Comparison of ENCODE assay signal across 1 cellular context in genomic region chr12:6752181-6752930, GRCh38.
TF ChIP-seq lines count a peak whose summit lies in the region.

No MANE protein-coding gene starts in this region.

TF ChIP-seq in HepG2, 621 proteins besides CTCF, POLR2A, EP300 and RAD21 (continued from another document):
- TF ChIP-seq CSRNP2 (CRISPR knock-in tag; conservative IDR thresholded peaks at IDR 0.05; ENCODE audit: low read depth) (no peak), ZNF746 (CRISPR knock-in tag; IDR thresholded peaks at IDR 0.05) (no peak), IKZF1 (IDR thresholded peaks at IDR 0.05) (no peak), ZFP36 (IDR thresholded peaks at IDR 0.05; ENCODE audit: borderline replicate concordance, low read depth, low read length, partially characterized antibody) (no peak), KLF11 (CRISPR knock-in tag; IDR thresholded peaks at IDR 0.05) (no peak), ELK4 (CRISPR knock-in tag; IDR thresholded peaks at IDR 0.05; ENCODE audit: borderline replicate concordance) (no peak), GPBP1L1 (CRISPR knock-in tag; IDR thresholded peaks at IDR 0.05) (no peak), HHEX (CRISPR knock-in tag; IDR thresholded peaks at IDR 0.05) (no peak), ZSCAN12 (CRISPR knock-in tag; IDR thresholded peaks at IDR 0.05) (no peak), HCFC1 (IDR thresholded peaks at IDR 0.05; ENCODE audit: low read depth, low read length) (no peak), ELF3 (CRISPR knock-in tag; IDR thresholded peaks at IDR 0.05) (0 out of 2 replicates have a peak, but pooled peaks have one; percentile 17), MTF2 (CRISPR knock-in tag; IDR thresholded peaks at IDR 0.05; ENCODE audit: borderline replicate concordance) (no peak), CREB3 (CRISPR knock-in tag; IDR thresholded peaks at IDR 0.05) (no peak), RELA (CRISPR knock-in tag; IDR thresholded peaks at IDR 0.05) (no peak), AHR (CRISPR knock-in tag; IDR thresholded peaks at IDR 0.05) (no peak), RNF2 (conservative IDR thresholded peaks at IDR 0.05; ENCODE audit: low read depth) (no peak), ZNF530 (CRISPR knock-in tag; IDR thresholded peaks at IDR 0.05; ENCODE audit: low read depth) (peak; percentile 90; the same call in 1 of the 2 replicates), ZNF567 (CRISPR knock-in tag; IDR thresholded peaks at IDR 0.05; ENCODE audit: borderline replicate concordance) (no peak), ZZZ3 (CRISPR knock-in tag; IDR thresholded peaks at IDR 0.05; ENCODE audit: borderline replicate concordance) (no peak), HNF1B (CRISPR knock-in tag; IDR thresholded peaks at IDR 0.05) (no peak), ZNF143 (CRISPR knock-in tag; IDR thresholded peaks at IDR 0.05) (no peak), ZNF234 (CRISPR knock-in tag; conservative IDR thresholded peaks at IDR 0.05) (no peak), ZNF569 (CRISPR knock-in tag; IDR thresholded peaks at IDR 0.05; ENCODE audit: borderline replicate concordance) (no peak), GFI1 (CRISPR knock-in tag; IDR thresholded peaks at IDR 0.05; ENCODE audit: borderline replicate concordance) (peak; percentile 2; the same call in 1 of the 2 replicates), PLRG1 (conservative IDR thresholded peaks at IDR 0.05) (no peak), KLF9 (CRISPR knock-in tag; IDR thresholded peaks at IDR 0.05; ENCODE audit: low read depth) (no peak), ZNF704 (CRISPR knock-in tag; IDR thresholded peaks at IDR 0.05; ENCODE audit: borderline replicate concordance) (no peak), MTERF4 (CRISPR knock-in tag; IDR thresholded peaks at IDR 0.05) (no peak), SMYD3 (CRISPR knock-in tag; IDR thresholded peaks at IDR 0.05) (no peak), ZNF205 (CRISPR knock-in tag; IDR thresholded peaks at IDR 0.05) (no peak), ZBTB33 (CRISPR knock-in tag; IDR thresholded peaks at IDR 0.05) (no peak)
